In the genomic region with DNA sequence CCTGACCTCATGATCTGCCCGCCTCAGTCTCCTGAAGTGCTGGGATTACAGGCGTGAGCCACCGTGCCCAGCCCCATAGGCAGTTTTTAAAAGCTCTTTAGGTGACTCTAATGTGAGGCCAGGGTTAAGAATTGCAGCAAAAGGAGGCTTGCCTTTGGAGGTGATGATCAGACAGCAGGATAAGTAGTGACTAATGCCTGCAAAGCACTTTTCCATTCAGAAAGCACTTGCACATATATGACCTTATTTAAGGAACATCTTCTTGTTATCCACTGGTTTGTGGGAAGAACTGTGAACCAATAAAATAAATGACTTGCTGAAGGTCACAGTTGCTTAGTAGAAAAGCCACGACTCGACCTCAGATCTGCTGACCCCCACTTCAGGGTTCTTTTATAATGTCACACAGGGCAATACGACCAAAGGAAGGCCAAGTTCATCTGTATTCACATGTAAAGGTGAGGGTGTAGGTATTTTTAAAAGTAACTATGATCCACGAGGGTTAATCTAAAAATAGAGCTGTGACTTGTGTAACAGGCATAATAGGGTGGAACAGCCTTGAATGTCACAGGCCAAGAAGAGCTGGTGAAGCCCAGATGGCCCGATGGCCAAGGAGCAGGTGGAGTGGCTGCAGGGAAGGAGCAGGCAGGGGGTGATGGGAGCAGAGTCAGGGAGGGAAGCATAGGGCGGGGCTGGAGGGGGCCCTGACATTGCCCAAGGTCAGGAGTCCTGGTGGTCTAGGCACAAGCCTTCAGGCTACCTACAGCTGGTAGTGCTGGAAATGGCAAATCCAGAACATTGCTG, we compare ENCODE assay signal across 1 cellular context.
TF ChIP-seq lines count a peak whose summit lies in the region.

No MANE protein-coding gene starts in this region.

TF ChIP-seq in IMR-90, 13 proteins besides CTCF, POLR2A, EP300 and RAD21 (continued from another document):
- no peak for TF ChIP-seq MXI1 (IDR thresholded peaks at IDR 0.05; ENCODE audit: borderline replicate concordance, low read depth, low read length)
- no peak for TF ChIP-seq NFE2L2 (IDR thresholded peaks at IDR 0.05; ENCODE audit: low read depth, low read length)
- no peak for TF ChIP-seq CHD1 (IDR thresholded peaks at IDR 0.05; ENCODE audit: low read depth, low read length)
- TF ChIP-seq, protein P1, sequence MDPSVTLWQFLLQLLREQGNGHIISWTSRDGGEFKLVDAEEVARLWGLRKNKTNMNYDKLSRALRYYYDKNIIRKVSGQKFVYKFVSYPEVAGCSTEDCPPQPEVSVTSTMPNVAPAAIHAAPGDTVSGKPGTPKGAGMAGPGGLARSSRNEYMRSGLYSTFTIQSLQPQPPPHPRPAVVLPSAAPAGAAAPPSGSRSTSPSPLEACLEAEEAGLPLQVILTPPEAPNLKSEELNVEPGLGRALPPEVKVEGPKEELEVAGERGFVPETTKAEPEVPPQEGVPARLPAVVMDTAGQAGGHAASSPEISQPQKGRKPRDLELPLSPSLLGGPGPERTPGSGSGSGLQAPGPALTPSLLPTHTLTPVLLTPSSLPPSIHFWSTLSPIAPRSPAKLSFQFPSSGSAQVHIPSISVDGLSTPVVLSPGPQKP (IDR thresholded peaks at IDR 0.05; ENCODE audit: borderline replicate concordance, low read depth, low read length): no peak
